ENCODE assay signal across 10 cellular contexts in genomic region chr1:87224209-87224608, GRCh38.
DNase-seq lines count a peak whose midpoint lies in the region; ATAC-seq and TF ChIP-seq lines count a peak whose summit lies in the region.
"Had no signal": no experiment of that assay in that cellular context is flagged by ENCODE, and none has a peak within 500 bp of the region (broad histone marks: within the 10 kb centered on the region; RNA-seq: fewer than 3 reads in every experiment).

No MANE protein-coding gene starts in this region.

- DNase-seq in activated CD8-positive, alpha-beta T cell treated with anti-CD3 and anti-CD28 coated beads for 36 hours: no peak
- DNase-seq in activated CD8-positive, alpha-beta T cell treated with anti-CD3 and anti-CD28 coated beads, Interleukin-2, amount 10 ng/mL, durations not matched to agents 7 days and 5 days: no peak
- DNase-seq in fibroblast of mammary gland (ENCODE audit: low read depth): peak; percentile 100
- DNase-seq in stromal cell of bone marrow (ENCODE audit: low read depth): peak; percentile 100
- no peak for DNase-seq in NCI-H1048 (lab: John Stamatoyannopoulos, UW)
- DNase-seq in NOMO-1 (lab: John Stamatoyannopoulos, UW; ENCODE audit: unreplicated experiment in 2 of 2): no peak
- no peak for DNase-seq in NCI-H69 (lab: John Stamatoyannopoulos, UW)

- POLR2A ChIA-PET in activated CD8-positive, alpha-beta T cell treated with anti-CD3 and anti-CD28 coated beads for 36 hours (lab: Charles Lee): no interaction called here
- POLR2A ChIA-PET in activated CD8-positive, alpha-beta T cell treated with anti-CD3 and anti-CD28 coated beads, Interleukin-2, amount 10 ng/mL, durations not matched to agents 7 days and 5 days (lab: Charles Lee): no interaction called here

- H3K4me3 Mint-ChIP-seq in activated CD8-positive, alpha-beta T cell treated with anti-CD3 and anti-CD28 coated beads for 36 hours: no peak overlapping the region
- no peak overlapping the region for H3K4me3 Mint-ChIP-seq in activated CD8-positive, alpha-beta T cell treated with anti-CD3 and anti-CD28 coated beads, Interleukin-2, amount 10 ng/mL, durations not matched to agents 7 days and 5 days

- TF ChIP-seq CTCF in activated CD8-positive, alpha-beta T cell treated with anti-CD3 and anti-CD28 coated beads for 36 hours (IDR thresholded peaks at IDR 0.05): no peak
- no peak for TF ChIP-seq CTCF in fibroblast of mammary gland (conservative IDR thresholded peaks at IDR 0.05; ENCODE audit: control insufficient read depth, insufficient read depth, low read depth, low read length)

- CTCF ChIA-PET in activated CD8-positive, alpha-beta T cell treated with anti-CD3 and anti-CD28 coated beads for 36 hours (lab: Charles Lee): no interaction called here
- CTCF ChIA-PET in activated CD8-positive, alpha-beta T cell treated with anti-CD3 and anti-CD28 coated beads, Interleukin-2, amount 10 ng/mL, durations not matched to agents 7 days and 5 days (lab: Charles Lee): no interaction called here

- intact Hi-C loops in activated CD8-positive, alpha-beta T cell treated with anti-CD3 and anti-CD28 coated beads for 36 hours (cut with micrococcal nuclease): no loop called here

- peaks cover 1% of the 10 kb centered on the region for H3K9me3 Mint-ChIP-seq in activated CD8-positive, alpha-beta T cell treated with anti-CD3 and anti-CD28 coated beads for 36 hours
- no peaks in the 10 kb centered on the region for H3K9me3 Mint-ChIP-seq in activated CD8-positive, alpha-beta T cell treated with anti-CD3 and anti-CD28 coated beads, Interleukin-2, amount 10 ng/mL, durations not matched to agents 7 days and 5 days (ENCODE audit: insufficient read depth)

- H3K27ac Mint-ChIP-seq in activated CD8-positive, alpha-beta T cell treated with anti-CD3 and anti-CD28 coated beads for 36 hours: no peak overlapping the region
- H3K27ac Mint-ChIP-seq in activated CD8-positive, alpha-beta T cell treated with anti-CD3 and anti-CD28 coated beads, Interleukin-2, amount 10 ng/mL, durations not matched to agents 7 days and 5 days: no peak overlapping the region

- ATAC-seq in activated CD8-positive, alpha-beta T cell treated with anti-CD3 and anti-CD28 coated beads for 36 hours: peak; percentile 76
- no peak for ATAC-seq in activated CD8-positive, alpha-beta T cell treated with anti-CD3 and anti-CD28 coated beads, Interleukin-2, amount 10 ng/mL, durations not matched to agents 7 days and 5 days

- no peaks in the 10 kb centered on the region for H3K4me1 Mint-ChIP-seq in activated CD8-positive, alpha-beta T cell treated with anti-CD3 and anti-CD28 coated beads for 36 hours (ENCODE audit: low read depth)
- no peaks in the 10 kb centered on the region for H3K4me1 Mint-ChIP-seq in activated CD8-positive, alpha-beta T cell treated with anti-CD3 and anti-CD28 coated beads, Interleukin-2, amount 10 ng/mL, durations not matched to agents 7 days and 5 days (ENCODE audit: low read depth)

- H3K27me3 Mint-ChIP-seq in activated CD8-positive, alpha-beta T cell treated with anti-CD3 and anti-CD28 coated beads for 36 hours: no peaks in the 10 kb centered on the region
- H3K27me3 Mint-ChIP-seq in activated CD8-positive, alpha-beta T cell treated with anti-CD3 and anti-CD28 coated beads, Interleukin-2, amount 10 ng/mL, durations not matched to agents 7 days and 5 days (ENCODE audit: low read depth): no peaks in the 10 kb centered on the region

- no peaks in the 10 kb centered on the region for H3K36me3 Mint-ChIP-seq in activated CD8-positive, alpha-beta T cell treated with anti-CD3 and anti-CD28 coated beads for 36 hours (ENCODE audit: low read depth)
- H3K36me3 Mint-ChIP-seq in activated CD8-positive, alpha-beta T cell treated with anti-CD3 and anti-CD28 coated beads, Interleukin-2, amount 10 ng/mL, durations not matched to agents 7 days and 5 days (ENCODE audit: low read depth): no peaks in the 10 kb centered on the region

- no peak overlapping the region for H3K4me3 ChIP-seq in fibroblast of mammary gland (ENCODE audit: control insufficient read depth, low read depth, low read length)
- H3K4me3 ChIP-seq: BLaER1 treated with 17β-estradiol and CSF1 and Interleukin-3, amounts not matched to agents 10 nM and 100 nM; skin epidermis had no signal

TF ChIP-seq in PFSK-1, 5 proteins besides CTCF, POLR2A, EP300 and RAD21:
- no peak for TF ChIP-seq REST (IDR thresholded peaks at IDR 0.05; ENCODE audit: insufficient read depth in 1 of 2, low read depth in 2 of 2, low read length in 2 of 2)
- 0 out of 2 replicates have a peak, but pooled peaks have one; percentile 19 for TF ChIP-seq TAF1 (IDR thresholded peaks at IDR 0.05; ENCODE audit: borderline replicate concordance, insufficient read depth, low read length)
TF ChIP-seq in PFSK-1: peak in this region for 1.

Comparison
In these comparisons a context has a peak if more than half of its experiments do, and no peak if none do; other contexts are left out.
1. DNase-seq: peak in fibroblast of mammary gland (single experiment) and stromal cell of bone marrow (single experiment); none in activated CD8-positive, alpha-beta T cell treated with anti-CD3 and anti-CD28 coated beads for 36 hours (single experiment), activated CD8-positive, alpha-beta T cell treated with anti-CD3 and anti-CD28 coated beads, Interleukin-2, amount 10 ng/mL, durations not matched to agents 7 days and 5 days (single experiment), NCI-H1048 (single experiment), NOMO-1 (0 of 2) and NCI-H69 (single experiment).